1 cellular context compared by ENCODE assay signal in the genomic region with DNA sequence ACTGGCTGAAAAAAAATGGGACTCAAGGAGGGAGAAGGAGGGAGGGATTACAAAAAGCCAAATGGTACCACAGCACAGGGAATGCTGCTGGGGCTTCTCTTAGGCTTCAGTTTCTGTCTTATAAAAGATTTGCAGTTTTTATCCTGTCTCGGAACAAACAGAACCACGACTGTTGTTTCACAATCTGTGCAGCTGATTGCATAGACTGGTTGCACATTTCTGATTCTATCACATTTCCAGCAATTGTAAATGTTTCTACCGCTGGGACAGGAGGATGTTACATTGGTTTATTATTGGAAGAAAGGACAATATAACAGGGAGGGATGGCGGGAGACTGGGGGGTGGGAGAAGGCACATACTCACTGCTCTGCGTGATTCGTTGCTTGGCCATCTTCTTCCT.
TF ChIP-seq lines count a peak whose summit lies in the region.

No MANE protein-coding gene starts in this region.

TF ChIP-seq in GM12878, 131 proteins besides CTCF, POLR2A, EP300 and RAD21 (continued from another document):
- TF ChIP-seq, protein P1, sequence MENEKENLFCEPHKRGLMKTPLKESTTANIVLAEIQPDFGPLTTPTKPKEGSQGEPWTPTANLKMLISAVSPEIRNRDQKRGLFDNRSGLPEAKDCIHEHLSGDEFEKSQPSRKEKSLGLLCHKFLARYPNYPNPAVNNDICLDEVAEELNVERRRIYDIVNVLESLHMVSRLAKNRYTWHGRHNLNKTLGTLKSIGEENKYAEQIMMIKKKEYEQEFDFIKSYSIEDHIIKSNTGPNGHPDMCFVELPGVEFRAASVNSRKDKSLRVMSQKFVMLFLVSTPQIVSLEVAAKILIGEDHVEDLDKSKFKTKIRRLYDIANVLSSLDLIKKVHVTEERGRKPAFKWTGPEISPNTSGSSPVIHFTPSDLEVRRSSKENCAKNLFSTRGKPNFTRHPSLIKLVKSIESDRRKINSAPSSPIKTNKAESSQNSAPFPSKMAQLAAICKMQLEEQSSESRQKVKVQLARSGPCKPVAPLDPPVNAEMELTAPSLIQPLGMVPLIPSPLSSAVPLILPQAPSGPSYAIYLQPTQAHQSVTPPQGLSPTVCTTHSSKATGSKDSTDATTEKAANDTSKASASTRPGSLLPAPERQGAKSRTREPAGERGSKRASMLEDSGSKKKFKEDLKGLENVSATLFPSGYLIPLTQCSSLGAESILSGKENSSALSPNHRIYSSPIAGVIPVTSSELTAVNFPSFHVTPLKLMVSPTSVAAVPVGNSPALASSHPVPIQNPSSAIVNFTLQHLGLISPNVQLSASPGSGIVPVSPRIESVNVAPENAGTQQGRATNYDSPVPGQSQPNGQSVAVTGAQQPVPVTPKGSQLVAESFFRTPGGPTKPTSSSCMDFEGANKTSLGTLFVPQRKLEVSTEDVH (IDR thresholded peaks at IDR 0.05; ENCODE audit: low read depth, partially characterized antibody) = no peak
- no peak for TF ChIP-seq KAT2A (conservative IDR thresholded peaks at IDR 0.05; ENCODE audit: control insufficient read depth, low read depth, low read length)
- TF ChIP-seq MLLT1 (IDR thresholded peaks at IDR 0.05) = no peak
- TF ChIP-seq, protein P2, sequence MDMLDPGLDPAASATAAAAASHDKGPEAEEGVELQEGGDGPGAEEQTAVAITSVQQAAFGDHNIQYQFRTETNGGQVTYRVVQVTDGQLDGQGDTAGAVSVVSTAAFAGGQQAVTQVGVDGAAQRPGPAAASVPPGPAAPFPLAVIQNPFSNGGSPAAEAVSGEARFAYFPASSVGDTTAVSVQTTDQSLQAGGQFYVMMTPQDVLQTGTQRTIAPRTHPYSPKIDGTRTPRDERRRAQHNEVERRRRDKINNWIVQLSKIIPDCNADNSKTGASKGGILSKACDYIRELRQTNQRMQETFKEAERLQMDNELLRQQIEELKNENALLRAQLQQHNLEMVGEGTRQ (IDR thresholded peaks at IDR 0.05; ENCODE audit: borderline replicate concordance, low read depth, low read length) = no peak
